In the genomic region with DNA sequence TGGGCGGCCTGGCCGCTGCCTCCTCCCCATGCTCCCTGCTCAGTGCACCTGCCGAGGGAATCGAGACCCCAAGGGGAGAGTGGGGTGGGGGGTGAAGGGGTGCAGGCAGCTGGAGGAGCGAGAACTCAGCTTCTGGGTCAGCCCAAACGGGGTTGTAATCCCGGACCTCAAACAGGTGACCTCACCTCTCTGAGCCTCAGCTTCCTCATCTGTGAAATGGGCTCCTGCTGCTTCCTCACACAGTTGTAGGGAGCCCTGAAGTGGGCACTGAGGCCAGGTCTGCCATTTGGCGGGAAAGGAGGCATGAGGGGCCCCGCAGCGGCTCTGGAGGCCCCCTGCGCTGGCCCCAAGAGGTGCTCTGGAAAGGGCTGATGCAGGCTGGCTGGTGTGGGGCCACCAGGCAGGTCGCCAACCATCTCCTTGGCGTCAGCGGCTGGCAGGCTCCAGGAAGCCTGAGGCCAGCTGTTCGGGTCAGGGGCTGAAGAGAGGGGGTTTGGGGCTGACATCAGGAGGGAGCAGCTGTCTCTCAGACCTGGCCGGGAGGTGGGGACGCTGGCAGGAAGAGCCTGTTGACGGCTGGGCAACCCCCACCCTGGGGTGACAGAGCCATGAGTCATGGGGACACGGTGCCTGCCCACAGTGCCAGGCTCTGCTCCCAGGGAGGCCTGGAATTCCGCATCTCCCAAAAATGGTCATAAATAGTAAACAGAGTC, we compare ENCODE assay signal across 13 cellular contexts. TPM values are rescaled to one million over a fixed set of nuclear protein-coding genes. Genes with fewer than 3 reads are reported as not detected.
DNase-seq lines count a peak whose midpoint lies in the region; ATAC-seq and TF ChIP-seq lines count a peak whose summit lies in the region.
"Had no signal": no experiment of that assay in that cellular context is flagged by ENCODE, and none has a peak within 500 bp of the region (broad histone marks: within the 10 kb centered on the region; RNA-seq: fewer than 3 reads in every experiment).

No MANE protein-coding gene starts in this region.

- intact Hi-C loops in left cardiac atrium (cut with DNase I) = no loop called here
- intact Hi-C loops in prostate gland (cut with DNase I) = no loop called here
- intact Hi-C loops in testis (cut with DNase I; ENCODE audit: low total_unique reads) = no loop called here

- no peak overlapping the region for H3K4me3 ChIP-seq in AG10803 (ENCODE audit: low read length)
- no peak overlapping the region for H3K4me3 ChIP-seq in prostate gland
- H3K4me3 ChIP-seq in testis = no peak overlapping the region
- H3K4me3 ChIP-seq: right lobe of liver had no signal

- TF ChIP-seq POLR2A in prostate gland (IDR thresholded peaks at IDR 0.05) = no peak
- TF ChIP-seq POLR2A in testis (IDR thresholded peaks at IDR 0.05) = no peak

- ATAC-seq in left cardiac atrium = peak; percentile 25 to 72

- TF ChIP-seq CTCF in AG10803 (conservative IDR thresholded peaks at IDR 0.05; ENCODE audit: low read length) (no peak), prostate gland (IDR thresholded peaks at IDR 0.05) (no peak), testis (IDR thresholded peaks at IDR 0.05) (no peak)

- H3K27ac ChIP-seq in prostate gland = no peak overlapping the region
- H3K27ac ChIP-seq in testis = no peak overlapping the region
- H3K27ac ChIP-seq: right lobe of liver had no signal

- DNase-seq in AG10803 (ENCODE audit: low read depth) (peak; percentile 87), GM04504 (ENCODE audit: low read depth) (peak; percentile 48), SW480 (ENCODE audit: low spot score) (peak; percentile 72), left cardiac atrium (peak; percentile 64), prostate gland (ENCODE audit: low spot score) (no peak), testis (no peak), SIG-M5 (lab: John Stamatoyannopoulos, UW) (no peak), midbrain (lab: John Stamatoyannopoulos, UW) (no peak)
- DNase-seq: activated CD4-positive, alpha-beta T cell treated with anti-CD3 and anti-CD28 coated beads for 1 hour; central memory CD4-positive, alpha-beta T cell; NCI-H774; right lobe of liver; stimulated activated naive CD4-positive, alpha-beta T cell had no signal

- no peaks in the 10 kb centered on the region for H3K4me1 ChIP-seq in prostate gland (replicated peaks)
- no peaks in the 10 kb centered on the region for H3K4me1 ChIP-seq in testis
- H3K4me1 ChIP-seq: right lobe of liver had no signal

- H3K9me3 ChIP-seq in prostate gland (no peaks in the 10 kb centered on the region), testis (no peaks in the 10 kb centered on the region)
- H3K9me3 ChIP-seq: right lobe of liver had no signal

- H3K36me3 ChIP-seq in prostate gland (no peaks in the 10 kb centered on the region), testis (ENCODE audit: low read depth, missing control alignments) (no peaks in the 10 kb centered on the region)
- H3K36me3 ChIP-seq: right lobe of liver had no signal

- no peaks in the 10 kb centered on the region for H3K27me3 ChIP-seq in prostate gland (replicated peaks; ENCODE audit: insufficient read depth)
- no peaks in the 10 kb centered on the region for H3K27me3 ChIP-seq in testis
- H3K27me3 ChIP-seq: right lobe of liver had no signal

- 62% methylated on average over 20 of the region's 20 CpGs for WGBS in prostate gland
- WGBS in testis, 2 donors = 81 to 82% methylated on average over 8 to 20 of the region's 20 CpGs

RNA-seq across cellular contexts. Expression of gene KLHL30, which starts 4.9 kb away (rescaled TPM):
- total RNA-seq in left cardiac atrium = 10 to 100 TPM; 15.8 to 16.6 TPM
- total RNA-seq in prostate gland = 1 to 10 TPM in 1 of 2 donors, under 1 TPM in 1; 0.23 to 1.9 TPM
- total RNA-seq in testis = under 1 TPM; 0.16 to 0.37 TPM
- 0.29 TPM for polyA plus RNA-seq in testis (ENCODE audit: insufficient read depth, low read depth, low replicate concordance)

RNA-seq across cellular contexts. Expression of gene ERFE, which starts 15.4 kb away (rescaled TPM):
- 1 to 10 TPM in 1 of 2 donors, not detected in 1; 1.2 TPM for total RNA-seq in left cardiac atrium
- 1 to 10 TPM in 1 of 2 donors, not detected in 1; 7.7 TPM for total RNA-seq in prostate gland
- total RNA-seq in testis = 10 to 100 TPM in 1 of 2 donors, 1 to 10 TPM in 1; 9.5 to 23.1 TPM
- 31.0 TPM for polyA plus RNA-seq in testis (ENCODE audit: insufficient read depth, low read depth, low replicate concordance)

RNA-seq across cellular contexts. Expression of gene ESPNL, which starts 43.3 kb away (rescaled TPM):
- under 1 TPM; 0.15 to 0.26 TPM for total RNA-seq in left cardiac atrium
- total RNA-seq in prostate gland = 1 to 10 TPM in 1 of 2 donors, under 1 TPM in 1; 0.68 to 3.9 TPM
- 1 to 10 TPM; 2.8 to 7.5 TPM for total RNA-seq in testis
- 2.1 TPM for polyA plus RNA-seq in testis (ENCODE audit: insufficient read depth, low read depth, low replicate concordance)

Comparison
In these comparisons a context has a peak if more than half of its experiments do, and no peak if none do; other contexts are left out.
1. DNase-seq: peak in AG10803 (single experiment), GM04504 (single experiment), SW480 (single experiment) and left cardiac atrium (single experiment); none in prostate gland (single experiment), testis (single experiment), SIG-M5 (single experiment) and midbrain (single experiment).
2. RNA of gene KLHL30, which starts 4.9 kb away (total RNA-seq): 15.8 to 16.6 TPM in left cardiac atrium; 0.23 to 1.9 TPM in prostate gland and 0.16 to 0.37 TPM in testis; every median in the first group is over 4 times any median in the second.